8 cellular contexts compared by ENCODE assay signal in genomic region chr11:59668950-59669610, GRCh38. TPM values are rescaled to one million over a fixed set of nuclear protein-coding genes. Genes with fewer than 3 reads are reported as not detected.
DNase-seq lines count a peak whose midpoint lies in the region; ATAC-seq, FAIRE-seq and TF ChIP-seq lines count a peak whose summit lies in the region.

Gene PATL1 (minus strand): TSS chr11:59669037. CDS start chr11:59668895, 142 bp downstream.

- TF ChIP-seq CTCF in transverse colon (IDR thresholded peaks at IDR 0.05) = no peak

- DNase-seq in GM12891 (ENCODE audit: insufficient read length, low spot score) (peak; percentile 95), NCI-H1436 treated with DMSO at 0.1 percent for 48 hours (lab: John Stamatoyannopoulos, UW) (peak; percentile 89), T-cell (peak; percentile 92 to 100 (median 99)), cardiac septum (ENCODE audit: low spot score) (peak; percentile 100), trophoblast cell (peak; percentile 99 to 100), transverse colon (peak; percentile 100)

- POLR2A ChIA-PET in T-cell (lab: Charles Lee) = interaction anchor here (0.6 to 2.8 kb wide), 11 partner anchors 13 to 1142 kb away, joined by 3 to 45 read pairs (median 5); partner anchors contain the start of gene OSBP (in 2 of the 2)

- no peaks in the 10 kb centered on the region for H3K9me3 ChIP-seq in trophoblast cell (ENCODE audit: insufficient read depth, low read depth, low read length)
- no peaks in the 10 kb centered on the region for H3K9me3 ChIP-seq in transverse colon

- H3K79me1 ChIP-seq in trophoblast cell (ENCODE audit: low read length) = peaks cover 15% of the 10 kb centered on the region

- no peaks in the 10 kb centered on the region for H3K27me3 Mint-ChIP-seq in T-cell

- H3K27ac ChIP-seq in adipose tissue (ENCODE audit: low read depth, low read length) = peak within 1 kb of the TSS; percentile 76
- H3K27ac ChIP-seq in trophoblast cell (ENCODE audit: low read depth, low read length) = peak within 1 kb of the TSS; percentile 99
- H3K27ac ChIP-seq in transverse colon = peak within 1 kb of the TSS; percentile 95 to 99 (median 98)

- peak within 1 kb of the TSS; percentile 36 for H2BK12ac ChIP-seq in trophoblast cell (ENCODE audit: low read length)

- H3K79me2 ChIP-seq in trophoblast cell (ENCODE audit: control insufficient read depth, insufficient read depth, low read length, poor library complexity) = peaks cover 10% of the 10 kb centered on the region

- H3K36me3 ChIP-seq in trophoblast cell (ENCODE audit: control insufficient read depth in 1 of 2, insufficient read depth in 2 of 2, low read length in 2 of 2) (peaks cover 10 to 14% of the 10 kb centered on the region in 2 experiments), transverse colon (peaks cover 0 to 24% (median 13%) of the 10 kb centered on the region in 4 donors)

- TF ChIP-seq EP300 in transverse colon (IDR thresholded peaks at IDR 0.05; ENCODE audit: low read depth) = no peak

- H4K91ac ChIP-seq in trophoblast cell (ENCODE audit: low read depth, low read length) = peak within 1 kb of the TSS; percentile 97

- peak within 1 kb of the TSS; percentile 94 to 97 (median 94) for H3K4me3 Mint-ChIP-seq in T-cell

- H3K4me1 Mint-ChIP-seq in T-cell = peaks cover 41 to 46% (median 45%) of the 10 kb centered on the region in 3 donors

- H3K14ac ChIP-seq in trophoblast cell (ENCODE audit: low read length) = peak within 1 kb of the TSS; percentile 98

- CTCF ChIA-PET in T-cell (lab: Charles Lee) = interaction anchor here (0.5 to 2.0 kb wide), 19 partner anchors 9 to 1978 kb away, joined by 3 to 35 read pairs (median 5); partner anchors contain the start of genes MRPL16 (in 1 of the 2) and OSBP (in 1 of the 2)

- peak within 1 kb of the TSS; percentile 98 for H2AFZ ChIP-seq in trophoblast cell (ENCODE audit: insufficient read depth, low read length, poor library complexity)

- H3K27me3 ChIP-seq in trophoblast cell (ENCODE audit: insufficient read depth, low read length) = no peaks in the 10 kb centered on the region
- H3K27me3 ChIP-seq in transverse colon = no peaks in the 10 kb centered on the region

- H3K9ac ChIP-seq in trophoblast cell (ENCODE audit: low read length) = peak within 1 kb of the TSS; percentile 88

- peak within 1 kb of the TSS; percentile 85 for H2AK5ac ChIP-seq in trophoblast cell (ENCODE audit: low read length)

- peak within 1 kb of the TSS; percentile 99 for H2BK5ac ChIP-seq in trophoblast cell (ENCODE audit: low read depth, low read length, poor library complexity)

- ATAC-seq in HG02840 (IDR thresholded peaks at IDR 0.05; ENCODE audit: low FRiP score, unreplicated experiment) = peak; percentile 98
- ATAC-seq in T-cell (replicated peaks in 1 of 4) = peak; percentile 91 to 94 (median 93)

- peak; percentile 99 for FAIRE-seq in GM12891 (lab: Jason Lieb, UNC)

- intact Hi-C loops in cardiac septum (cut with DNase I) (loop anchor here (1.0 to 10.0 kb wide), 4 partner anchors 52 to 136 kb away; partner anchors contain the start of gene OSBP), transverse colon (cut with DNase I; ENCODE audit: low total_unique reads) (loop anchor here (5.0 kb wide), 1 partner anchor 52 kb away; the partner anchor contains the start of gene OSBP)

- peak within 1 kb of the TSS; percentile 99 for H4K8ac ChIP-seq in trophoblast cell (ENCODE audit: low read depth, low read length)

- H3K4me3 ChIP-seq in trophoblast cell (ENCODE audit: low read depth, low read length) = peak within 1 kb of the TSS; percentile 89
- peak within 1 kb of the TSS; percentile 67 to 97 (median 69) for H3K4me3 ChIP-seq in transverse colon

- H3K27ac Mint-ChIP-seq in T-cell = peak within 1 kb of the TSS; percentile 99 to 100

- peak within 1 kb of the TSS; percentile 83 for H3K4me2 ChIP-seq in trophoblast cell (ENCODE audit: low read length)

- H3K9me3 Mint-ChIP-seq in T-cell = no peaks in the 10 kb centered on the region

- peak within 1 kb of the TSS; percentile 97 for H2BK120ac ChIP-seq in trophoblast cell (ENCODE audit: insufficient read depth, low read length, poor library complexity)

- in situ Hi-C loops in transverse colon (cut with MboI; ENCODE audit: low pct_ligation_motif_present in 1 of 4, low pct_unique_long_range_greater_than_20kb in 1 of 4, low sequenced_read_pairs in 3 of 4) = loop anchor here in 1 of 4 donors (5.0 kb wide), 1 partner anchor 52 kb away; the partner anchor contains the start of gene OSBP

- H3K23ac ChIP-seq in trophoblast cell (ENCODE audit: low read length) = no peak within 1 kb of the TSS

- H3K36me3 Mint-ChIP-seq in T-cell = peaks cover 23% of the 10 kb centered on the region

- WGBS in adipose tissue, 3 donors = 0% methylated on average over 48 to 68 of the region's 68 CpGs
- no CpG with 5 or more reads among the region's 68 CpGs for WGBS in trophoblast cell (ENCODE audit: extremely low coverage, insufficient coverage, insufficient read length)
- WGBS in transverse colon (ENCODE audit: low coverage in 1 of 2), 2 donors = 0% methylated on average over 43 of the region's 68 CpGs; no CpG with 5 or more reads in 1 of the 2 donors

- peaks cover 0 to 5% of the 10 kb centered on the region in 2 experiments for H3K4me1 ChIP-seq in trophoblast cell (ENCODE audit: control insufficient read depth in 1 of 2, insufficient read depth in 2 of 2, low read length in 2 of 2)
- peaks cover 6 to 35% (median 24%) of the 10 kb centered on the region in 4 donors for H3K4me1 ChIP-seq in transverse colon

- H3K18ac ChIP-seq in trophoblast cell (ENCODE audit: low read length) = peak within 1 kb of the TSS; percentile 99

- TF ChIP-seq POLR2A in GM12891 (IDR thresholded peaks at IDR 0.05; ENCODE audit: low read depth, low read length) (no peak; the same call in 1 of the 2 replicates), transverse colon (IDR thresholded peaks at IDR 0.05) (peak; percentile 86)

- peak within 1 kb of the TSS; percentile 91 for H4K12ac ChIP-seq in trophoblast cell (ENCODE audit: low read depth, low read length)

- H3K4ac ChIP-seq in trophoblast cell (ENCODE audit: low read depth, low read length) = peak within 1 kb of the TSS; percentile 96

TF ChIP-seq in GM12891, 5 proteins besides CTCF, POLR2A, EP300 and RAD21:
- peak; percentile 45 for TF ChIP-seq PAX5 (IDR thresholded peaks at IDR 0.05; ENCODE audit: insufficient read depth, low read length, severe bottlenecking)
- no peak for TF ChIP-seq TAF1 (IDR thresholded peaks at IDR 0.05; ENCODE audit: low read depth, low read length)
- TF ChIP-seq POLR2AphosphoS5 (IDR thresholded peaks at IDR 0.05; ENCODE audit: low read depth, low read length) = peak; percentile 69
- TF ChIP-seq POU2F2 (IDR thresholded peaks at IDR 0.05; ENCODE audit: low read depth, low read length) = no peak; the same call in 1 of the 2 replicates
- TF ChIP-seq SPI1 (IDR thresholded peaks at IDR 0.05; ENCODE audit: low read depth, low read length) = no peak

RNA-seq across cellular contexts. Expression of gene PATL1, which starts in this region (rescaled TPM):
- 26.1 TPM for polyA plus RNA-seq in GM12891 (2012; ENCODE audit: low read depth, missing spikeins)
- total RNA-seq in T-cell (10 to 100 TPM; 37.0 to 49.7 (median 41.9) TPM), cardiac septum (23.4 TPM), transverse colon (10 to 100 TPM; 13.5 to 93.9 (median 20.9) TPM)
- 10 to 100 TPM in 2 of 3 donors, 1 to 10 TPM in 1; 6.5 to 16.8 (median 14.4) TPM for polyA plus RNA-seq in adipose tissue
- polyA plus RNA-seq in trophoblast cell (2013) = 27.1 and 27.2 TPM in 2 replicates

Comparison
In these comparisons a context has a peak if more than half of its experiments do, and no peak if none do; other contexts are left out.
1. Peak in every context shown above with its lines: DNase-seq, ATAC-seq, H3K4me3 ChIP-seq and H3K27ac ChIP-seq.